8 cellular contexts compared by ENCODE assay signal in genomic region chr2:72144746-72145657, GRCh38. TPM values are rescaled to one million over a fixed set of nuclear protein-coding genes. Genes with fewer than 3 reads are reported as not detected.
DNase-seq lines count a peak whose midpoint lies in the region; ATAC-seq, FAIRE-seq and TF ChIP-seq lines count a peak whose summit lies in the region.

No MANE protein-coding gene starts in this region.

- peak overlapping the region; percentile 89 for H3K27ac Mint-ChIP-seq in astrocyte (ENCODE audit: unreplicated experiment)

- H3K9me3 ChIP-seq in astrocyte (ENCODE audit: insufficient read depth, low read depth, low read length) (peaks cover 4% of the 10 kb centered on the region), small intestine (ENCODE audit: control insufficient read depth, low read depth) (no peaks in the 10 kb centered on the region)

- ATAC-seq in HG02763 (IDR thresholded peaks at IDR 0.05; ENCODE audit: unreplicated experiment), result no peak

- H3K4me1 Mint-ChIP-seq in astrocyte (ENCODE audit: low read depth, unreplicated experiment), result peaks cover 5% of the 10 kb centered on the region

- no peak overlapping the region for H3K9ac ChIP-seq in astrocyte (ENCODE audit: low read length)

- H3K27ac ChIP-seq in astrocyte (ENCODE audit: low read depth, low read length) (no peak overlapping the region), small intestine (ENCODE audit: low read depth in 1 of 2, low read length in 1 of 2) (peak overlapping the region in 1 of 2 donors; percentile 3)

- no peaks in the 10 kb centered on the region for H3K36me3 Mint-ChIP-seq in astrocyte (ENCODE audit: low read depth, unreplicated experiment)

- no peak for TF ChIP-seq CTCF in astrocyte (IDR thresholded peaks at IDR 0.05; ENCODE audit: insufficient read depth, low read depth, low read length)

- FAIRE-seq in astrocyte (lab: Jason Lieb, UNC), result no peak
- no peak for FAIRE-seq in small intestine (lab: Jason Lieb, UNC)
- FAIRE-seq in RCC 7860 (lab: Jason Lieb, UNC), result no peak

- DNase-seq in DMS153 (lab: John Stamatoyannopoulos, UW) (peak; percentile 42), NCI-H146 (lab: John Stamatoyannopoulos, UW) (peak; percentile 77), astrocyte (ENCODE audit: low read depth) (no peak), iPS-NIHi11 (ENCODE audit: low spot score) (peak; percentile 91), small intestine (peak; percentile 69), amniotic stem cell (lab: John Stamatoyannopoulos, UW) (no peak), RCC 7860 (ENCODE audit: low spot score) (no peak)

- no peak overlapping the region for H2AFZ ChIP-seq in astrocyte (ENCODE audit: low read depth, low read length)

- peaks cover 10% of the 10 kb centered on the region for H3K9me3 Mint-ChIP-seq in astrocyte (ENCODE audit: unreplicated experiment)

- 1% methylated on average over 71 to 81 of the region's 81 CpGs for WGBS in small intestine, 3 donors

- peak overlapping the region; percentile 72 for H3K4me2 ChIP-seq in astrocyte (ENCODE audit: low read length)

- H3K4me1 ChIP-seq in astrocyte (ENCODE audit: insufficient read depth, low read length) (peaks cover 34% of the 10 kb centered on the region), small intestine (ENCODE audit: control insufficient read depth in 2 of 2, insufficient read depth in 1 of 2, low read depth in 1 of 2, low read length in 1 of 2) (peaks cover 2 to 13% of the 10 kb centered on the region in 2 donors)

- H3K27me3 Mint-ChIP-seq in astrocyte (ENCODE audit: low read depth, unreplicated experiment), result peaks cover 65% of the 10 kb centered on the region

- peaks cover 3% of the 10 kb centered on the region for H4K20me1 ChIP-seq in astrocyte (ENCODE audit: insufficient read depth, low read length)

- peak overlapping the region; percentile 72 for H3K4me3 Mint-ChIP-seq in astrocyte (ENCODE audit: unreplicated experiment)

- H3K4me3 ChIP-seq in astrocyte (ENCODE audit: insufficient read depth, low read depth, low read length) (peak overlapping the region; percentile 5), small intestine (ENCODE audit: low read depth in 1 of 2, low read length in 2 of 2) (peak overlapping the region in 1 of 2 donors; percentile 31)

- H3K79me2 ChIP-seq in astrocyte (ENCODE audit: insufficient read depth, low read length), result no peaks in the 10 kb centered on the region

- H3K36me3 ChIP-seq in astrocyte (ENCODE audit: insufficient read depth, low read length) (no peaks in the 10 kb centered on the region), small intestine (ENCODE audit: control insufficient read depth in 2 of 2, insufficient read depth in 2 of 2, low read length in 2 of 2) (no peaks in the 10 kb centered on the region)

- H3K27me3 ChIP-seq in astrocyte (ENCODE audit: insufficient read depth, low read length), result peaks cover 58% of the 10 kb centered on the region
- peaks cover 4 to 17% of the 10 kb centered on the region in 2 donors for H3K27me3 ChIP-seq in small intestine (ENCODE audit: control insufficient read depth in 2 of 2, insufficient read depth in 2 of 2, low read length in 2 of 2)

RNA-seq across cellular contexts. Expression of gene CYP26B1, which starts 2.7 kb away (rescaled TPM):
- 0.77 and 1.2 TPM in 2 replicates for total RNA-seq in astrocyte
- 1 to 10 TPM in 1 of 3 donors, under 1 TPM in 2; 0.22 to 6.2 (median 0.81) TPM for polyA plus RNA-seq in small intestine

Comparison
In these comparisons a context has a peak if more than half of its experiments do, and no peak if none do; other contexts are left out.
1. DNase-seq: peak in DMS153 (single experiment), NCI-H146 (single experiment), iPS-NIHi11 (single experiment) and small intestine (single experiment); none in astrocyte (single experiment), amniotic stem cell (single experiment) and RCC 7860 (single experiment).